In the genomic region with DNA sequence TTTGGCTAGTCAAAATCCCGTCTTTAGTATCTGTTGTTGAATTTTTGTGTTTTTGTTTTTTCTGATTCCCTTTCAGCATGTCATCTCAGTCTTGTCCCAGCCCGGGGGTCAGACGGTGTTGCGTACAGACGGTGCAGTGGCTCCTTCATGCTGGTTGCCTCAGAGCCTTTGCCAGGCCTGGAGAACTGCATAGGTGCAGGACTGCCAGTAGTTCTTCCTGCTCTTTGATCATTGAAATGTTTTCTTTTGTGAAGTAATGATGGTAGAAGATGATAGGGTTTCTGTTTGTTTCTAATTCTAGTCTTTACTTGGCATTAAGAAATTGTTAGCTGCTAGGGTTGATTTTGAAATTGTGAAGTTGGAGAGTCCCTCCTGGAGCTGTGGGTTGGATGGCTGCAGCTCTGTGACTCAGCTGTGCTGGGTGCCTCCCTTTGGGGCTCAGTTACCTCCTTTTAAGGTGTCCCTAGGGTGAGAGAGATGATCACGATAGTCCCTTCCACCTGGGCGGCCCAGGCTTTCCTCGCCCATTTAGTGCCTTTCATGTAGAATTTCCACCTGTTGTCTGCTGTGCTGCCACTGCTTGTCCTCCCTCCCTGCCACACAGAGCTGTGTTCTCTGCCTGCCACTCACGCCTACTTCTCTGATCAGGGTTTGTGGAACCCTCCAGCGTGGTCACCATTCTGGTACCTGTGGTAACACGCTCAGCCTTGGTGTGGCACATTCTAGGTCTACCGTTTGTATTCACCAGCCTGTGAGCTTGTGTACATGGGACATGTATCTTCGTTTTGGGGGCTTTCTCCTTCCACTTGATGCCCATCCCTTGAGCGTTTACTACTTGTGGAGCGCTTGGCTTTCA, we compare ENCODE assay signal across 6 cellular contexts. TPM values are rescaled to one million over a fixed set of nuclear protein-coding genes. Genes with fewer than 3 reads are reported as not detected.
"Had no signal": no experiment of that assay in that cellular context is flagged by ENCODE, and none has a peak within 500 bp of the region (broad histone marks: within the 10 kb centered on the region; RNA-seq: fewer than 3 reads in every experiment).

No MANE protein-coding gene starts in this region.

RNA-seq across cellular contexts. Expression of a gene that starts 51.1 kb away (rescaled TPM):
- total RNA-seq: endothelial cell of umbilical vein, epithelial cell of proximal tubule, esophagus squamous epithelium, omental fat pad, thoracic aorta, tibial nerve had no signal
